In the genomic region with DNA sequence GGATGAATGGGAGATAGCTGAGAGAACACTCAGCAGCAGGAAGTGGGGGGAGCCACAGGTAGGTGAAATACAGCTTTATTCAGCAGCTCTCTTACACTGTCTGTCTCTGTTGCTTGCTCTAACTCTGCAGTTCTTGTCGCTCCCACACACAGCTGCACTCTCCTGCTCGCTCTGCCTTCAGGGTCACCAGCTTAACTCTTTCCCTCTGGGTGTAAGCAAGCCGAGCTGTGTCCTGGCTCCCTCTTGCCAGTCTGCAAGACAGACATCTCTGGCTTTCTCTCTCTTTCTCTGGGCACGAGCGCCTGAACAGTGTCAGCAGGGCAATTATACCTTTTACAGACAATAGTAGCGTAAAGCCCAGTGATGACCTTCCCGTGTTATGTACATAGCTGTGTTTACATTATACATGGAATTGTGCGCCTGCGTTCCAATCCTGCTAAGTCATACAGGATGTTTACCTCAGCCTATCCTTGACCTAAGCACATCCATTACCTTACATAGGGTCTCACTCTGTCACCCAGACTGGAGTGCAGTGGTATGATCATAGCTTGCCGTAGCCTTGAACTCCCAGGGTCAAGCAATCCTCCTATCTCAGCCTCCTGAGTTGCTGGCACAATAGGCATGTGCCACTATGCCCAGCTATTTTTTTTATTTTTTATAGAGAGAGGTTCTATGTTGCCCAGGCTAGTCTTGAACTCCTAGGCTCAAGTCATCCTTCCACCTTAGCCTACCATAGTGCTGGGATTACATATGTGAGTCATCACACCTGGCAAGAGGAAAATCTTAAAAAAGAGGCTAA, we compare ENCODE assay signal across 1 cellular context.
A peak's percentile ranks its signal among the peaks of the same experiment; 100 is the strongest.
TF ChIP-seq lines count a peak whose summit lies in the region.

No MANE protein-coding gene starts in this region.

TF ChIP-seq in HepG2, 621 proteins besides CTCF, POLR2A, EP300 and RAD21 (continued from another document):
- TF ChIP-seq, protein P1, sequence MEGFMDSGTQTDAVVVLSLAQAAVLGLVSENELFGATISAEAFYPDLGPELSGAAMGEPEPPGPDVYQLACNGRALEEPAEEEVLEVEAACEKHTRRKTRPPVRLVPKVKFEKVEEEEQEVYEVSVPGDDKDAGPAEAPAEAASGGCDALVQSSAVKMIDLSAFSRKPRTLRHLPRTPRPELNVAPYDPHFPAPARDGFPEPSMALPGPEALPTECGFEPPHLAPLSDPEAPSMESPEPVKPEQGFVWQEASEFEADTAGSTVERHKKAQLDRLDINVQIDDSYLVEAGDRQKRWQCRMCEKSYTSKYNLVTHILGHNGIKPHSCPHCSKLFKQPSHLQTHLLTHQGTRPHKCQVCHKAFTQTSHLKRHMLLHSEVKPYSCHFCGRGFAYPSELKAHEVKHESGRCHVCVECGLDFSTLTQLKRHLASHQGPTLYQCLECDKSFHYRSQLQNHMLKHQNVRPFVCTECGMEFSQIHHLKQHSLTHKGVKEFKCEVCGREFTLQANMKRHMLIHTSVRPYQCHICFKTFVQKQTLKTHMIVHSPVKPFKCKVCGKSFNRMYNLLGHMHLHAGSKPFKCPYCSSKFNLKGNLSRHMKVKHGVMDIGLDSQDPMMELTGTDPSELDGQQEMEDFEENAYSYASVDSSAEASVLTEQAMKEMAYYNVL (CRISPR knock-in tag; IDR thresholded peaks at IDR 0.05; ENCODE audit: borderline replicate concordance): peak; percentile 97
- no peak for TF ChIP-seq ZXDC (CRISPR knock-in tag; IDR thresholded peaks at IDR 0.05)
- TF ChIP-seq RFX5 (IDR thresholded peaks at IDR 0.05; ENCODE audit: low read depth, low read length): no peak
- TF ChIP-seq, protein P2, sequence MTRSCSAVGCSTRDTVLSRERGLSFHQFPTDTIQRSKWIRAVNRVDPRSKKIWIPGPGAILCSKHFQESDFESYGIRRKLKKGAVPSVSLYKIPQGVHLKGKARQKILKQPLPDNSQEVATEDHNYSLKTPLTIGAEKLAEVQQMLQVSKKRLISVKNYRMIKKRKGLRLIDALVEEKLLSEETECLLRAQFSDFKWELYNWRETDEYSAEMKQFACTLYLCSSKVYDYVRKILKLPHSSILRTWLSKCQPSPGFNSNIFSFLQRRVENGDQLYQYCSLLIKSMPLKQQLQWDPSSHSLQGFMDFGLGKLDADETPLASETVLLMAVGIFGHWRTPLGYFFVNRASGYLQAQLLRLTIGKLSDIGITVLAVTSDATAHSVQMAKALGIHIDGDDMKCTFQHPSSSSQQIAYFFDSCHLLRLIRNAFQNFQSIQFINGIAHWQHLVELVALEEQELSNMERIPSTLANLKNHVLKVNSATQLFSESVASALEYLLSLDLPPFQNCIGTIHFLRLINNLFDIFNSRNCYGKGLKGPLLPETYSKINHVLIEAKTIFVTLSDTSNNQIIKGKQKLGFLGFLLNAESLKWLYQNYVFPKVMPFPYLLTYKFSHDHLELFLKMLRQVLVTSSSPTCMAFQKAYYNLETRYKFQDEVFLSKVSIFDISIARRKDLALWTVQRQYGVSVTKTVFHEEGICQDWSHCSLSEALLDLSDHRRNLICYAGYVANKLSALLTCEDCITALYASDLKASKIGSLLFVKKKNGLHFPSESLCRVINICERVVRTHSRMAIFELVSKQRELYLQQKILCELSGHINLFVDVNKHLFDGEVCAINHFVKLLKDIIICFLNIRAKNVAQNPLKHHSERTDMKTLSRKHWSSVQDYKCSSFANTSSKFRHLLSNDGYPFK (CRISPR knock-in tag; IDR thresholded peaks at IDR 0.05; ENCODE audit: borderline replicate concordance): peak; percentile 68; the same call in 1 of the 2 replicates
